ENCODE assay signal across 8 cellular contexts in the genomic region with DNA sequence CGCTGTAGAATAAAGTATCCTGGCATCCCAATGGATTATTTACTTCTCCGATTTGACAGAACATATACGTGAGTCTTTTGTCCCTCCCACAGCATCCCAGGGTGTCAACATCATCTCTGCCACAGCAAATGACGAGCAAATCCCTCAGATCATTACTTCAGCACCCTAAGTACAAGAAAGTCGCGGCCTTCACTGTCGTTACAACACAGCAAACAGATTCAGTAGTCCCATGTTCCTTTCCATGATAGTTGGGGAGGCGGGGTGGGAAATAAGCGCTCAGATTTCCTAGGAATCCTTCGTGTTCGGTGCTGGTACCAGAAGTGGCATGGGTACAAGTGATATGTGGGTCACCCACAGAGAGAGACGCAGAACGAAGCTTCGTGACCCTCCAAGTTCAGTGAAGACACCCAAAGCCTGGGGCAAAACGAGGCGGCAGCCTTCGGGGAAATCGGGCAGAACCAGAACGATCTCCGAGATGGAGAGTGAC. TPM values are rescaled to one million over a fixed set of nuclear protein-coding genes. Genes with fewer than 3 reads are reported as not detected.
DNase-seq lines count a peak whose midpoint lies in the region; ATAC-seq, FAIRE-seq and TF ChIP-seq lines count a peak whose summit lies in the region.

No MANE protein-coding gene starts in this region.

- H3K27me3 ChIP-seq in A673 (replicated peaks; ENCODE audit: insufficient read depth, low read depth, low read length, poor library complexity), result no peaks in the 10 kb centered on the region
- no peaks in the 10 kb centered on the region for H3K27me3 ChIP-seq in heart right ventricle
- no peaks in the 10 kb centered on the region for H3K27me3 ChIP-seq in trophoblast cell (ENCODE audit: insufficient read depth, low read length)

- no peak overlapping the region for H2BK5ac ChIP-seq in trophoblast cell (ENCODE audit: low read depth, low read length, poor library complexity)

- H3K9me3 ChIP-seq in A673 (ENCODE audit: low read depth, low read length, poor library complexity, severe bottlenecking) (no peaks in the 10 kb centered on the region), heart right ventricle (peaks cover 0 to 5% (median 0%) of the 10 kb centered on the region in 11 donors), trophoblast cell (ENCODE audit: insufficient read depth, low read depth, low read length) (no peaks in the 10 kb centered on the region)

- H3K27me3 Mint-ChIP-seq in activated naive CD8-positive, alpha-beta T cell treated with anti-CD3 and anti-CD28 coated beads for 36 hours, result no peaks in the 10 kb centered on the region

- DNase-seq in A673 (ENCODE audit: low spot score) (peak; percentile 58), GM12892 (ENCODE audit: insufficient read length) (no peak), NCI-H748 treated with DMSO at 0.1 percent for 48 hours (lab: John Stamatoyannopoulos, UW) (peak; percentile 1), heart right ventricle (no peak), trophoblast cell (peak; percentile 17 to 49)
- DNase-seq in activated naive CD8-positive, alpha-beta T cell treated with anti-CD3 and anti-CD28 coated beads for 36 hours, result peak; percentile 18

- peaks cover 2% of the 10 kb centered on the region for H3K79me2 ChIP-seq in trophoblast cell (ENCODE audit: control insufficient read depth, insufficient read depth, low read length, poor library complexity)

- peak overlapping the region; percentile 42 for H3K14ac ChIP-seq in trophoblast cell (ENCODE audit: low read length)

- H3K4me1 Mint-ChIP-seq in activated naive CD8-positive, alpha-beta T cell treated with anti-CD3 and anti-CD28 coated beads for 36 hours, result peaks cover 37% of the 10 kb centered on the region

- H3K4me3 ChIP-seq in A673 (ENCODE audit: low read depth, low read length, poor library complexity, severe bottlenecking) (peak overlapping the region; percentile 81), heart right ventricle (peak overlapping the region; percentile 79 to 100 (median 98)), trophoblast cell (ENCODE audit: low read depth, low read length) (peak overlapping the region; percentile 88)

- H3K18ac ChIP-seq in trophoblast cell (ENCODE audit: low read length), result peak overlapping the region; percentile 29

- ATAC-seq in heart right ventricle, result no peak
- no peak for ATAC-seq in GM21447 (IDR thresholded peaks at IDR 0.05; ENCODE audit: unreplicated experiment)
- no peak for ATAC-seq in GM19324 (IDR thresholded peaks at IDR 0.05; ENCODE audit: low FRiP score, unreplicated experiment)

- TF ChIP-seq POLR2A in GM12892 (IDR thresholded peaks at IDR 0.05; ENCODE audit: low read depth, low read length), result no peak

- no peak for TF ChIP-seq CTCF in A673 (conservative IDR thresholded peaks at IDR 0.05; ENCODE audit: low read depth, low read length)
- no peak for TF ChIP-seq CTCF in heart right ventricle (IDR thresholded peaks at IDR 0.05)

- peak overlapping the region; percentile 98 for H3K4me3 Mint-ChIP-seq in activated naive CD8-positive, alpha-beta T cell treated with anti-CD3 and anti-CD28 coated beads for 36 hours

- intact Hi-C loops in A673 (cut with micrococcal nuclease; ENCODE audit: unreplicated experiment), result loop anchor here (10.0 kb wide), 1 partner anchor 115 kb away; no protein-coding TSS in a partner anchor
- intact Hi-C loops in heart right ventricle (cut with DNase I), result loop anchor here in 9 of 10 donors (10.0 kb wide), 5 partner anchors 95 to 215 kb away; a partner anchor contains a TSS

- FAIRE-seq in GM12892 (lab: Jason Lieb, UNC), result peak; percentile 36

- no peak overlapping the region for H2BK120ac ChIP-seq in trophoblast cell (ENCODE audit: insufficient read depth, low read length, poor library complexity)

- H2BK12ac ChIP-seq in trophoblast cell (ENCODE audit: low read length), result no peak overlapping the region

- H3K27ac Mint-ChIP-seq in activated naive CD8-positive, alpha-beta T cell treated with anti-CD3 and anti-CD28 coated beads for 36 hours, result peak overlapping the region; percentile 90

- H3K36me3 ChIP-seq in A673 (ENCODE audit: insufficient read depth, low read length, poor library complexity, severe bottlenecking) (no peaks in the 10 kb centered on the region), heart right ventricle (no peaks in the 10 kb centered on the region), trophoblast cell (ENCODE audit: control insufficient read depth in 1 of 2, insufficient read depth in 2 of 2, low read length in 2 of 2) (no peaks in the 10 kb centered on the region)

- CTCF ChIA-PET in A673 (lab: Charles Lee), result no interaction called here

- H4K91ac ChIP-seq in trophoblast cell (ENCODE audit: low read depth, low read length), result no peak overlapping the region

- H3K36me3 Mint-ChIP-seq in activated naive CD8-positive, alpha-beta T cell treated with anti-CD3 and anti-CD28 coated beads for 36 hours, result peaks cover 3% of the 10 kb centered on the region

- H3K27ac ChIP-seq in A673 (ENCODE audit: low read depth, low read length, poor library complexity, severe bottlenecking), result peak overlapping the region; percentile 47
- H3K27ac ChIP-seq in heart right ventricle, result peak overlapping the region; percentile 71 to 93 (median 91)
- H3K27ac ChIP-seq in trophoblast cell (ENCODE audit: low read depth, low read length), result no peak overlapping the region

- BruUV-seq in A673 (replicated peaks; lab: Mats Ljungman, UMichigan), result no TSS peak

- H3K9ac ChIP-seq in trophoblast cell (ENCODE audit: low read length), result peak overlapping the region; percentile 49

- H3K9me3 Mint-ChIP-seq in activated naive CD8-positive, alpha-beta T cell treated with anti-CD3 and anti-CD28 coated beads for 36 hours, result peaks cover 1% of the 10 kb centered on the region

- WGBS in heart right ventricle, 2 donors, result 1 to 2% methylated on average over 20 of the region's 20 CpGs
- no CpG with 5 or more reads among the region's 20 CpGs for WGBS in trophoblast cell (ENCODE audit: extremely low coverage, insufficient coverage, insufficient read length)

- POLR2A ChIA-PET in A673 (lab: Charles Lee; ENCODE audit: low non-redundant PET), result no interaction called here

- no peak overlapping the region for H2AK5ac ChIP-seq in trophoblast cell (ENCODE audit: low read length)

- H3K23ac ChIP-seq in trophoblast cell (ENCODE audit: low read length), result no peak overlapping the region

- peak overlapping the region; percentile 48 for H4K12ac ChIP-seq in trophoblast cell (ENCODE audit: low read depth, low read length)

- peak overlapping the region; percentile 77 for H2AFZ ChIP-seq in trophoblast cell (ENCODE audit: insufficient read depth, low read length, poor library complexity)

- H4K8ac ChIP-seq in trophoblast cell (ENCODE audit: low read depth, low read length), result peak overlapping the region; percentile 22

- H3K4me2 ChIP-seq in trophoblast cell (ENCODE audit: low read length), result peak overlapping the region; percentile 91

- H3K4me1 ChIP-seq in A673 (ENCODE audit: insufficient read depth, low read length, poor library complexity, severe bottlenecking) (peaks cover 6% of the 10 kb centered on the region), heart right ventricle (peaks cover 0 to 50% (median 20%) of the 10 kb centered on the region in 9 donors), trophoblast cell (ENCODE audit: control insufficient read depth in 1 of 2, insufficient read depth in 2 of 2, low read length in 2 of 2) (peaks cover 0 to 7% of the 10 kb centered on the region in 2 experiments)

- peaks cover 3% of the 10 kb centered on the region for H3K79me1 ChIP-seq in trophoblast cell (ENCODE audit: low read length)

- no peak overlapping the region for H3K4ac ChIP-seq in trophoblast cell (ENCODE audit: low read depth, low read length)

RNA-seq across cellular contexts. Expression of a gene that starts 0.7 kb away (rescaled TPM):
- total RNA-seq in A673 (2021) (14.9 and 15.8 TPM in 2 replicates), heart right ventricle (10 to 100 TPM; 20.5 to 29.1 (median 23.4) TPM)
- 2.8 TPM for polyA plus RNA-seq in GM12892 (2012; ENCODE audit: missing spikeins)
- 1 to 10 TPM; 6.9 to 7.9 TPM for total RNA-seq in activated naive CD8-positive, alpha-beta T cell treated with anti-CD3 and anti-CD28 coated beads for 36 hours
- 10 to 100 TPM in 1 of 2 donors, 1 to 10 TPM in 1; 2.1 to 14.2 TPM for polyA plus RNA-seq in heart right ventricle
- polyA plus RNA-seq in trophoblast cell (2013), result 2.6 and 3.2 TPM in 2 replicates

Comparison
In these comparisons a context has a peak if more than half of its experiments do, and no peak if none do; other contexts are left out.
1. DNase-seq: peak in A673 (single experiment), NCI-H748 treated with DMSO at 0.1 percent for 48 hours (single experiment), activated naive CD8-positive, alpha-beta T cell treated with anti-CD3 and anti-CD28 coated beads for 36 hours (single experiment) and trophoblast cell (2 of 2); none in GM12892 (single experiment) and heart right ventricle (0 of 2).
2. Peak in every context shown above with its lines, with median percentiles within 50 percentile points of each other: H3K4me3 ChIP-seq.